ENCODE assay signal across 8 cellular contexts in genomic region chr14:63203618-63204406, GRCh38. TPM values are rescaled to one million over a fixed set of nuclear protein-coding genes. Genes with fewer than 3 reads are reported as not detected.
DNase-seq lines count a peak whose midpoint lies in the region; ATAC-seq, FAIRE-seq and TF ChIP-seq lines count a peak whose summit lies in the region.

No MANE protein-coding gene starts in this region.

- TF ChIP-seq CTCF in astrocyte (IDR thresholded peaks at IDR 0.05; ENCODE audit: insufficient read depth, low read depth, low read length), result peak; percentile 22
- peak; percentile 26 for TF ChIP-seq CTCF in hepatocyte (IDR thresholded peaks at IDR 0.05; ENCODE audit: poor library complexity)
- TF ChIP-seq CTCF in GM20000 (IDR thresholded peaks at IDR 0.05; ENCODE audit: extremely low read depth, missing control alignments), result no peak

- peak overlapping the region; percentile 93 for H3K4me3 ChIP-seq in astrocyte (ENCODE audit: insufficient read depth, low read depth, low read length)
- H3K4me3 ChIP-seq in hepatocyte, result peak overlapping the region; percentile 1

- H4K20me1 ChIP-seq in astrocyte (ENCODE audit: insufficient read depth, low read length) (peaks cover under 1% of the 10 kb centered on the region), hepatocyte (ENCODE audit: insufficient read depth, poor library complexity, severe bottlenecking) (no peaks in the 10 kb centered on the region)

- H2AFZ ChIP-seq in astrocyte (ENCODE audit: low read depth, low read length), result peak overlapping the region; percentile 57
- H2AFZ ChIP-seq in hepatocyte, result peak overlapping the region; percentile 69

- H3K4me3 Mint-ChIP-seq in astrocyte (ENCODE audit: unreplicated experiment), result no peak overlapping the region
- no peak overlapping the region for H3K4me3 Mint-ChIP-seq in T-helper 17 cell

- DNase-seq in Caki2 (ENCODE audit: low read depth) (peak; percentile 48), NCI-H1694 (lab: John Stamatoyannopoulos, UW) (peak; percentile 76), astrocyte (ENCODE audit: low read depth) (peak; percentile 99), hepatocyte (ENCODE audit: low spot score) (peak; percentile 90), renal cortical epithelial cell (ENCODE audit: low read depth) (peak; percentile 79), T-helper 17 cell (no peak), GM20000 (ENCODE audit: low spot score) (no peak), erythroblast (lab: John Stamatoyannopoulos, UW) (no peak)

- H3K79me2 ChIP-seq in astrocyte (ENCODE audit: insufficient read depth, low read length) (peaks cover 44% of the 10 kb centered on the region), hepatocyte (no peaks in the 10 kb centered on the region)

- no peaks in the 10 kb centered on the region for H3K9me2 ChIP-seq in hepatocyte (replicated peaks; ENCODE audit: insufficient read depth)

- H3K4me1 ChIP-seq in astrocyte (ENCODE audit: insufficient read depth, low read length) (peaks cover 8% of the 10 kb centered on the region), hepatocyte (ENCODE audit: insufficient read depth) (peaks cover 6% of the 10 kb centered on the region)

- H3K27ac Mint-ChIP-seq in astrocyte (ENCODE audit: unreplicated experiment), result no peak overlapping the region
- H3K27ac Mint-ChIP-seq in T-helper 17 cell, result no peak overlapping the region

- in situ Hi-C loops in Caki2 (cut with HindIII; ENCODE audit: low pct_unique_long_range_greater_than_20kb, low sequenced_read_pairs), result no loop called here

- no peak for ATAC-seq in T-helper 17 cell

- no peaks in the 10 kb centered on the region for H3K9me3 ChIP-seq in astrocyte (ENCODE audit: insufficient read depth, low read depth, low read length)
- no peaks in the 10 kb centered on the region for H3K9me3 ChIP-seq in hepatocyte (ENCODE audit: low read depth)
- no peaks in the 10 kb centered on the region for H3K9me3 ChIP-seq in T-helper 17 cell (ENCODE audit: control insufficient read depth, low read length, poor library complexity, severe bottlenecking)

- H3K4me1 Mint-ChIP-seq in astrocyte (ENCODE audit: low read depth, unreplicated experiment) (peaks cover 12% of the 10 kb centered on the region), T-helper 17 cell (no peaks in the 10 kb centered on the region)

- peak overlapping the region; percentile 98 for H3K27ac ChIP-seq in astrocyte (ENCODE audit: low read depth, low read length)
- H3K27ac ChIP-seq in hepatocyte, result peak overlapping the region; percentile 91

- peak; percentile 99 for FAIRE-seq in astrocyte (lab: Jason Lieb, UNC)

- H3K27me3 Mint-ChIP-seq in astrocyte (ENCODE audit: low read depth, unreplicated experiment), result no peaks in the 10 kb centered on the region
- peaks cover 24% of the 10 kb centered on the region for H3K27me3 Mint-ChIP-seq in T-helper 17 cell

- no peaks in the 10 kb centered on the region for H3K9me3 Mint-ChIP-seq in astrocyte (ENCODE audit: unreplicated experiment)

- TF ChIP-seq POLR2A in erythroblast (IDR thresholded peaks at IDR 0.05; ENCODE audit: low read length), result no peak

- H3K27me3 ChIP-seq in astrocyte (ENCODE audit: insufficient read depth, low read length) (no peaks in the 10 kb centered on the region), hepatocyte (no peaks in the 10 kb centered on the region)

- H3K4me2 ChIP-seq in astrocyte (ENCODE audit: low read length), result peak overlapping the region; percentile 89
- peak overlapping the region; percentile 70 for H3K4me2 ChIP-seq in hepatocyte

- H3K36me3 ChIP-seq in astrocyte (ENCODE audit: insufficient read depth, low read length) (peaks cover 3% of the 10 kb centered on the region), hepatocyte (replicated peaks; ENCODE audit: insufficient read depth, low read depth) (no peaks in the 10 kb centered on the region)

- H3K9ac ChIP-seq in astrocyte (ENCODE audit: low read length), result peak overlapping the region; percentile 96

- WGBS in hepatocyte (ENCODE audit: low lambda C conversion rate, missing lambda C conversion rate), result 12% methylated on average over 11 of the region's 11 CpGs

- no peaks in the 10 kb centered on the region for H3K36me3 Mint-ChIP-seq in astrocyte (ENCODE audit: low read depth, unreplicated experiment)
- H3K36me3 Mint-ChIP-seq in T-helper 17 cell (ENCODE audit: low read depth), result no peaks in the 10 kb centered on the region

RNA-seq across cellular contexts. Expression of gene RHOJ, which starts 0.4 kb away (rescaled TPM):
- total RNA-seq in Caki2 (2014; rRNA removed; shearing (Covaris generic); ENCODE audit: low replicate concordance), result not detected in 2 replicates
- 29.6 and 34.5 TPM in 2 replicates for total RNA-seq in astrocyte
- total RNA-seq in hepatocyte, result 3.2 and 9.6 TPM in 2 replicates
- polyA plus RNA-seq in hepatocyte, result 2.1 and 2.5 TPM in 2 replicates
- total RNA-seq in renal cortical epithelial cell, result 0.10 TPM in 1 of 2 replicates, not detected in the other
- total RNA-seq in T-helper 17 cell, result not detected

Comparison
In these comparisons a context has a peak if more than half of its experiments do, and no peak if none do; other contexts are left out.
1. DNase-seq: peak in Caki2 (single experiment), NCI-H1694 (single experiment), astrocyte (single experiment), hepatocyte (single experiment) and renal cortical epithelial cell (single experiment); none in T-helper 17 cell (0 of 3), GM20000 (single experiment) and erythroblast (0 of 2).